Comparison of ENCODE assay signal across 21 cellular contexts in the genomic region with DNA sequence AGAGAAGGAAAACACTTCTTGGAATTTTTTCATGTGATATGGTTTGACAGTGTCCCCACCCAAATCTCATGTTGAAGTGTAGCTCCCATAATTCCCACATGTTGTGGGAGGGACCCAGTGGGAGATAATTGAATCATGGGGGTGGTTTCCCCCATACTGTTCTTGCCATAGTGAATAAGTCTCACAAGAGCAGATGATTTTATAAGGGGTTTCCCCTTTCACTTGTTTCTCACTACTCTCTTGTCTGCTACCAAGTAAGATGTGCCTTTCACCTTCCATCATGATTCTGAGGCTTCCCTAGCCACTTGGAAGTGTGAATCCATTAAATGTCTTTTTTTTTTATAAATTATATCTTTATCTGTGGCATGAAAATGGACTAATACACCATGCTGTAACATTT.
"Had no signal": no experiment of that assay in that cellular context is flagged by ENCODE, and none has a peak within 500 bp of the region (broad histone marks: within the 10 kb centered on the region; RNA-seq: fewer than 3 reads in every experiment).

No MANE protein-coding gene starts in this region.

- H3K27me3 ChIP-seq: adrenal gland had no signal

- H3K36me3 Mint-ChIP-seq: activated CD8-positive, alpha-beta memory T cell treated with anti-CD3 and anti-CD28 coated beads, Interleukin-2, amount 10 ng/mL, durations not matched to agents 7 days and 5 days had no signal

- ATAC-seq: activated CD8-positive, alpha-beta memory T cell treated with anti-CD3 and anti-CD28 coated beads, Interleukin-2, amount 10 ng/mL, durations not matched to agents 7 days and 5 days; activated T-cell treated with anti-CD3 and anti-CD28 coated beads, Interleukin-2, amount 50 U/mL, for 72 hours; PC-3 had no signal

- DNase-seq: activated B cell treated with CpG ODN at 0.5 μM for 24 hours; activated CD4-positive, alpha-beta memory T cell treated with anti-CD3 and anti-CD28 coated beads, Interleukin-2, amount 10 ng/mL, durations not matched to agents 7 days and 5 days; activated CD4-positive, alpha-beta T cell treated with anti-CD3 and anti-CD28 coated beads for 1 hour; activated CD4-positive, alpha-beta T cell treated with anti-CD3 and anti-CD28 coated beads, Interleukin-2, amount 50 U/mL, for 1 hour; activated CD8-positive, alpha-beta memory T cell treated with anti-CD3 and anti-CD28 coated beads, Interleukin-2, amount 10 ng/mL, durations not matched to agents 7 days and 5 days; activated naive CD4-positive, alpha-beta T cell treated with anti-CD3 and anti-CD28 coated beads, Interleukin-2, amount 50 U/mL, for 16 hours; activated naive CD8-positive, alpha-beta T cell treated with anti-CD3 and anti-CD28 coated beads, Interleukin-2, amount 10 ng/mL, durations not matched to agents 7 days and 5 days; activated T-cell treated with anti-CD3 and anti-CD28 coated beads, Interleukin-2, amount 50 U/mL, for 72 hours; adrenal gland; anterior cingulate cortex; cerebellar nuclear complex; MM.1S; NCI-H1105 treated with DMSO at 0.1 percent for 48 hours; NCI-H1436 treated with DMSO at 0.1 percent for 48 hours; NCI-H187; NCI-H2081; NCI-H510A treated with DMSO at 0.1 percent for 48 hours; SHP77 treated with DMSO at 0.1 percent for 48 hours; T-helper 2 cell; T1000 had no signal

- H3K27me3 Mint-ChIP-seq: activated B cell treated with CpG ODN at 0.5 μM for 24 hours had no signal

- H3K4me3 Mint-ChIP-seq: activated B cell treated with CpG ODN at 0.5 μM for 24 hours; activated CD4-positive, alpha-beta memory T cell treated with anti-CD3 and anti-CD28 coated beads, Interleukin-2, amount 10 ng/mL, durations not matched to agents 7 days and 5 days; activated CD8-positive, alpha-beta memory T cell treated with anti-CD3 and anti-CD28 coated beads, Interleukin-2, amount 10 ng/mL, durations not matched to agents 7 days and 5 days; activated naive CD8-positive, alpha-beta T cell treated with anti-CD3 and anti-CD28 coated beads, Interleukin-2, amount 10 ng/mL, durations not matched to agents 7 days and 5 days; activated T-cell treated with anti-CD3 and anti-CD28 coated beads, Interleukin-2, amount 50 U/mL, for 72 hours had no signal

- H3K4me3 ChIP-seq: adrenal gland had no signal

- H3K4me1 Mint-ChIP-seq: activated CD4-positive, alpha-beta memory T cell treated with anti-CD3 and anti-CD28 coated beads, Interleukin-2, amount 10 ng/mL, durations not matched to agents 7 days and 5 days; activated CD8-positive, alpha-beta memory T cell treated with anti-CD3 and anti-CD28 coated beads, Interleukin-2, amount 10 ng/mL, durations not matched to agents 7 days and 5 days had no signal

- H3K27ac ChIP-seq: adrenal gland had no signal

- H3K36me3 ChIP-seq: adrenal gland had no signal

- H3K4me1 ChIP-seq: adrenal gland had no signal

- H3K27ac Mint-ChIP-seq: activated B cell treated with CpG ODN at 0.5 μM for 24 hours; activated CD4-positive, alpha-beta memory T cell treated with anti-CD3 and anti-CD28 coated beads, Interleukin-2, amount 10 ng/mL, durations not matched to agents 7 days and 5 days; activated CD8-positive, alpha-beta memory T cell treated with anti-CD3 and anti-CD28 coated beads, Interleukin-2, amount 10 ng/mL, durations not matched to agents 7 days and 5 days; activated naive CD8-positive, alpha-beta T cell treated with anti-CD3 and anti-CD28 coated beads, Interleukin-2, amount 10 ng/mL, durations not matched to agents 7 days and 5 days; activated T-cell treated with anti-CD3 and anti-CD28 coated beads, Interleukin-2, amount 50 U/mL, for 72 hours had no signal

- H3K9me3 ChIP-seq: adrenal gland had no signal
